Comparison of ENCODE assay signal across 1 cellular context in genomic region chr1:90362163-90362562, GRCh38.
TF ChIP-seq lines count a peak whose summit lies in the region.

No MANE protein-coding gene starts in this region.

TF ChIP-seq in IMR-90, 13 proteins besides CTCF, POLR2A, EP300 and RAD21:
- TF ChIP-seq NFE2L2 (IDR thresholded peaks at IDR 0.05; ENCODE audit: low read depth, low read length) (no peak), SMC3 (IDR thresholded peaks at IDR 0.05; ENCODE audit: low read depth, low read length) (no peak), MAZ (IDR thresholded peaks at IDR 0.05; ENCODE audit: borderline replicate concordance, low read depth, low read length) (no peak), FOS (IDR thresholded peaks at IDR 0.05; ENCODE audit: low read depth, low read length) (no peak), CHD1 (IDR thresholded peaks at IDR 0.05; ENCODE audit: low read depth, low read length) (no peak), RCOR1 (IDR thresholded peaks at IDR 0.05; ENCODE audit: insufficient replicate concordance, low read length) (no peak), ELK1 (IDR thresholded peaks at IDR 0.05; ENCODE audit: borderline replicate concordance, low read depth, low read length) (no peak), BHLHE40 (IDR thresholded peaks at IDR 0.05; ENCODE audit: low read depth, low read length) (no peak), RFX5 (IDR thresholded peaks at IDR 0.05; ENCODE audit: low read depth, low read length) (no peak), CEBPB (IDR thresholded peaks at IDR 0.05; ENCODE audit: low read depth, low read length) (no peak), MXI1 (IDR thresholded peaks at IDR 0.05; ENCODE audit: borderline replicate concordance, low read depth, low read length) (no peak), MAFK (IDR thresholded peaks at IDR 0.05; ENCODE audit: low read depth, low read length) (no peak)
- TF ChIP-seq, protein P1, sequence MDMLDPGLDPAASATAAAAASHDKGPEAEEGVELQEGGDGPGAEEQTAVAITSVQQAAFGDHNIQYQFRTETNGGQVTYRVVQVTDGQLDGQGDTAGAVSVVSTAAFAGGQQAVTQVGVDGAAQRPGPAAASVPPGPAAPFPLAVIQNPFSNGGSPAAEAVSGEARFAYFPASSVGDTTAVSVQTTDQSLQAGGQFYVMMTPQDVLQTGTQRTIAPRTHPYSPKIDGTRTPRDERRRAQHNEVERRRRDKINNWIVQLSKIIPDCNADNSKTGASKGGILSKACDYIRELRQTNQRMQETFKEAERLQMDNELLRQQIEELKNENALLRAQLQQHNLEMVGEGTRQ (IDR thresholded peaks at IDR 0.05; ENCODE audit: low read depth, low read length): no peak
